In the genomic region with DNA sequence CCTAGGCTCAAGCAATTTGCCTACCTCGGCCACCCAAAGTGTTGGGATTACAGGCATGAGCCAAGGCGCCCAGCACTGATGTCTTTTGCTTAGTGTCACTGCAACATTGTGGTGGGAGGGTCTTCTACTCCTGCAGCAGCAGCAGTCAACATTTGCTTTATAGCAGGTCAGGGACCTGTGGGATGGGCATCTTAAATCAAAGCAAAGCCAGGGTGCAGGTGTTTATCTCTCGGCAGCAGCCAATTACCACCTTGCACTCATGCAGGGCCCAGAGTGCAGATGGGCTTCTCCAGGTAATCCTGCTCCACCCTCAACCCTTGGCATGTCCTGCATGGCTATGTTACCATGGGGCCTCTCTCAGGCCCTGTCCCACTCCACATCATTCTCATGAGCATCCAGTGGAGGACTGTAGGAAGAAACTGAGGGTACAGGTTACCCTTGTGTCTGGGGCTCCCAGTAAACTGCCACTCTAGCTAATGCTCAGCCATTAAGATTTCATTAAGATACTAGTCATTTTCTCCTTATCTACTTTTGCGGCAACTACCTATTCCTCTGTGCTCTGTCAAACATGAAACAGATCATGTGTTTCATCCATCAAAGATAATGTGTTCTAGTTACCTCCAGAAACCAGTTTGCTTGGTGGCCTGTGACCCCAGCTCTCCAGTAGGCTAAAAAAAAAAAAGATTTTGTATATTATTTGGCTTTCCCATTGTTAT, we compare ENCODE assay signal across 29 cellular contexts. TPM values are rescaled to one million over a fixed set of nuclear protein-coding genes. Genes with fewer than 3 reads are reported as not detected.
"Had no signal": no experiment of that assay in that cellular context is flagged by ENCODE, and none has a peak within 500 bp of the region (broad histone marks: within the 10 kb centered on the region; RNA-seq: fewer than 3 reads in every experiment).

No MANE protein-coding gene starts in this region.

- H3K27me3 ChIP-seq: neutrophil, ovary had no signal

- H3K27me3 Mint-ChIP-seq: central memory CD8-positive, alpha-beta T cell; memory B cell; stimulated activated naive B cell treated with anti-CD40 and anti-IgM and Interleukin-4, amounts not matched to agents 10 μg/mL and 1 μg/mL and 100 μg/mL, for 72 hours had no signal

- H3K4me3 Mint-ChIP-seq: activated T-cell treated with anti-CD3 and anti-CD28 coated beads, Interleukin-2, amount 50 U/mL, for 72 hours; central memory CD8-positive, alpha-beta T cell; dendritic cell treated with granulocyte-macrophage colony-stimulating factor and Interleukin-4, amounts not matched to agents 40 ng/mL and 50 ng/mL, for 4 days; memory B cell; nephron progenitor cell; stimulated activated naive B cell treated with anti-CD40 and anti-IgM and Interleukin-4, amounts not matched to agents 10 μg/mL and 1 μg/mL and 100 μg/mL, for 72 hours had no signal

- DNase-seq: activated CD4-positive, alpha-beta T cell treated with anti-CD3 and anti-CD28 coated beads for 4 hours; activated CD4-positive, alpha-beta T cell treated with anti-CD3 and anti-CD28 coated beads, Interleukin-2, amount 50 U/mL, for 4 hours; activated naive CD4-positive, alpha-beta T cell; activated T-cell treated with anti-CD3 and anti-CD28 coated beads, Interleukin-2, amount 50 U/mL, for 72 hours; esophagus squamous epithelium; foreskin melanocyte; left colon; nephron progenitor cell; psoas muscle; stimulated activated CD4-positive, alpha-beta T cell treated with anti-CD3 and anti-CD28 coated beads, Interleukin-1b, Interleukin-23, amount 100 ng/mL, for 48 hours; stimulated activated CD4-positive, alpha-beta T cell treated with anti-CD3 and anti-CD28 coated beads, Interleukin-4, amount 100 ng/mL, for 4 hours; stimulated activated CD8-positive, alpha-beta memory T cell treated with anti-CD3 and anti-CD28 coated beads, Interleukin-4, amount 100 ng/mL, for 48 hours; stimulated activated naive B cell treated with anti-CD40 and anti-IgM and Interleukin-4, amounts not matched to agents 10 μg/mL and 1 μg/mL and 100 μg/mL, for 72 hours; T-helper 9 cell had no signal

- FAIRE-seq: bronchial epithelial cell, endometrium, keratinocyte, TTC549 had no signal

- H3K4me1 ChIP-seq: esophagus squamous epithelium, psoas muscle, SJSA1, tibial nerve had no signal

- H3K4me3 ChIP-seq: esophagus squamous epithelium, ovary, psoas muscle, SJSA1, smooth muscle cell, tibial nerve had no signal

- H3K36me3 ChIP-seq: esophagus squamous epithelium, neutrophil, ovary, SJSA1, tibial nerve had no signal

- ATAC-seq: activated naive CD4-positive, alpha-beta T cell treated with anti-CD3 and anti-CD28 coated beads, Interleukin-2, amount 50 U/mL, for 72 hours; activated T-cell treated with anti-CD3 and anti-CD28 coated beads, Interleukin-2, amount 50 U/mL, for 72 hours; left colon; psoas muscle; stimulated activated naive B cell treated with anti-CD40 and anti-IgM and Interleukin-4, amounts not matched to agents 10 μg/mL and 1 μg/mL and 100 μg/mL, for 72 hours had no signal

- H3K27ac Mint-ChIP-seq: activated naive CD4-positive, alpha-beta T cell treated with anti-CD3 and anti-CD28 coated beads, Interleukin-2, amount 50 U/mL, for 72 hours; activated T-cell treated with anti-CD3 and anti-CD28 coated beads, Interleukin-2, amount 50 U/mL, for 72 hours; dendritic cell treated with granulocyte-macrophage colony-stimulating factor and Interleukin-4, amounts not matched to agents 40 ng/mL and 50 ng/mL, for 4 days; nephron progenitor cell had no signal

- H3K27ac ChIP-seq: epithelial cell of prostate, esophagus squamous epithelium, neutrophil, ovary, psoas muscle, SJSA1, tibial nerve had no signal

- H3K9me3 ChIP-seq: neutrophil, psoas muscle had no signal

RNA-seq across cellular contexts. Expression of a gene that starts 16.8 kb away (rescaled TPM):
- total RNA-seq: bronchial epithelial cell, glomerular endothelial cell, SJSA1, smooth muscle cell had no signal
- polyA plus RNA-seq: keratinocyte, smooth muscle cell had no signal
